ENCODE assay signal across 31 cellular contexts in genomic region chr10:97785231-97785630, GRCh38. TPM values are rescaled to one million over a fixed set of nuclear protein-coding genes. Genes with fewer than 3 reads are reported as not detected.
"Had no signal": no experiment of that assay in that cellular context is flagged by ENCODE, and none has a peak within 500 bp of the region (broad histone marks: within the 10 kb centered on the region; RNA-seq: fewer than 3 reads in every experiment).

No MANE protein-coding gene starts in this region.

- H3K27me3 ChIP-seq: ascending aorta, breast epithelium, MG63, SJCRH30 had no signal

- H3K9me3 ChIP-seq: ascending aorta, breast epithelium, MG63, SJCRH30 had no signal

- H3K36me3 ChIP-seq: ascending aorta, breast epithelium, MG63, SJCRH30 had no signal

- H3K4me1 ChIP-seq: ascending aorta had no signal

- H3K4me3 ChIP-seq: ascending aorta, breast epithelium, MG63, SJCRH30, SK-N-MC had no signal

- DNase-seq: activated CD4-positive, alpha-beta T cell treated with anti-CD3 and anti-CD28 coated beads, Interleukin-2, amount 10 ng/mL, durations not matched to agents 24 days and 14 days; activated CD4-positive, alpha-beta T cell treated with anti-CD3 and anti-CD28 coated beads, Interleukin-2, amount 50 U/mL, for 4 hours; activated CD8-positive, alpha-beta T cell treated with anti-CD3 and anti-CD28 coated beads for 36 hours; activated gamma-delta T cell; activated naive CD4-positive, alpha-beta T cell treated with Interleukin-2 at 50 U/mL for 16 hours; activated naive CD8-positive, alpha-beta T cell treated with anti-CD3 and anti-CD28 coated beads, Interleukin-2, amount 10 ng/mL, durations not matched to agents 7 days and 5 days; activated T-cell treated with anti-CD3 and anti-CD28 coated beads, Interleukin-2, amount 50 U/mL, for 24 hours; amygdala; caudate nucleus; cerebellar nuclear complex; Karpas-422; KBM-7; MG63; NCI-H1048; NCI-H1105 treated with DMSO at 0.1 percent for 48 hours; NCI-H1436; NCI-H1694; NCI-H1930; NCI-H2081 treated with DMSO at 0.1 percent for 48 hours; NCI-H2171; NCI-H446 treated with DMSO at 0.1 percent for 48 hours; NCI-H524 treated with DMSO at 0.1 percent for 48 hours; NCI-H774; SHP77; SJCRH30 had no signal

- FAIRE-seq: TTC549 had no signal

- H3K27ac ChIP-seq: ascending aorta, breast epithelium, SJCRH30, SK-N-MC had no signal

RNA-seq across cellular contexts. Expression of gene SFRP5, which starts 13.4 kb away (rescaled TPM):
- total RNA-seq: activated CD4-positive, alpha-beta T cell treated with anti-CD3 and anti-CD28 coated beads, Interleukin-2, amount 10 ng/mL, durations not matched to agents 24 days and 14 days; activated T-helper 2 cell treated with anti-CD3 and anti-CD28 coated beads, Interferon-gamma antibody, Interleukin-2, Interleukin-4, amounts not matched to agents 10 μg/mL and 5 μg/mL and 100 μg/mL, durations not matched to agents 14 hours and 24 hours and 36 hours; ascending aorta; RPMI7951; SJCRH30 had no signal
